Comparison of ENCODE assay signal across 20 cellular contexts in genomic region chr22:19807161-19807913, GRCh38. TPM values are rescaled to one million over a fixed set of nuclear protein-coding genes. Genes with fewer than 3 reads are reported as not detected.
DNase-seq lines count a peak whose midpoint lies in the region; ATAC-seq and TF ChIP-seq lines count a peak whose summit lies in the region.
"Had no signal": no experiment of that assay in that cellular context is flagged by ENCODE, and none has a peak within 500 bp of the region (broad histone marks: within the 10 kb centered on the region; RNA-seq: fewer than 3 reads in every experiment).

No MANE protein-coding gene starts in this region.

- dilution Hi-C loops in IMR-90 (cut with HindIII; ENCODE audit: low sequenced_read_pairs, unreplicated experiment) = no loop called here

- H3K4me3 ChIP-seq in IMR-90 (ENCODE audit: insufficient read depth, low read depth, low read length) (no peak overlapping the region), esophagus (ENCODE audit: low read depth in 1 of 2, low read length in 2 of 2) (no peak overlapping the region), mesendoderm (ENCODE audit: low read length) (no peak overlapping the region)
- H3K4me3 ChIP-seq: skin epidermis, transverse colon had no signal

- in situ Hi-C loops in IMR-90 (cut with MboI; ENCODE audit: low sequenced_read_pairs) = no loop called here

- TF ChIP-seq CTCF in C4-2B (conservative IDR thresholded peaks at IDR 0.05) = no peak
- no peak for TF ChIP-seq CTCF in IMR-90 (conservative IDR thresholded peaks at IDR 0.05; ENCODE audit: low read depth, low read length)
- no peak for TF ChIP-seq CTCF in progenitor cell of endocrine pancreas (IDR thresholded peaks at IDR 0.05; ENCODE audit: unreplicated experiment)

- TF ChIP-seq RAD21 in IMR-90 (IDR thresholded peaks at IDR 0.05; ENCODE audit: low read length) = no peak

- no peak overlapping the region for H3K4me3 Mint-ChIP-seq in progenitor cell of endocrine pancreas (ENCODE audit: low read depth)
- H3K4me3 Mint-ChIP-seq: dendritic cell treated with granulocyte-macrophage colony-stimulating factor and Interleukin-4, amounts not matched to agents 40 ng/mL and 50 ng/mL, for 4 days; natural killer cell treated with Interleukin-12 subunit alpha and Interleukin-12 subunit beta and Interleukin-15 and Interleukin-18, amount 100 ng/mL, for 72 hours; T-helper 1 cell treated with Interleukin-12 subunit alpha and Interleukin-12 subunit beta and Interleukin-4 antibody, amounts not matched to agents 30 μg/mL and 1 μg/mL, for 36 hours had no signal

- peak overlapping the region; percentile 79 for H3K27ac ChIP-seq in C4-2B
- H3K27ac ChIP-seq in IMR-90 (ENCODE audit: insufficient read depth, low read length) = no peak overlapping the region
- H3K27ac ChIP-seq in esophagus (ENCODE audit: low read depth in 2 of 2, low read length in 1 of 2) = peak overlapping the region; percentile 26 to 56
- no peak overlapping the region for H3K27ac ChIP-seq in mesendoderm (ENCODE audit: low read depth, low read length)
- H3K27ac ChIP-seq: transverse colon had no signal

- ATAC-seq in IMR-90 (ENCODE audit: low read depth) (no peak), GM21515 (IDR thresholded peaks at IDR 0.05; ENCODE audit: unreplicated experiment) (no peak)

- CTCF ChIA-PET in IMR-90 (lab: Yijun Ruan, JAX) = no interaction called here

- H4K91ac ChIP-seq in IMR-90 (ENCODE audit: insufficient read depth, low read depth, low read length) = no peak overlapping the region

- intact Hi-C loops in IMR-90 (cut with micrococcal nuclease) = no loop called here

- H3K27me3 Mint-ChIP-seq in progenitor cell of endocrine pancreas = no peaks in the 10 kb centered on the region
- H3K27me3 Mint-ChIP-seq: dendritic cell treated with granulocyte-macrophage colony-stimulating factor and Interleukin-4, amounts not matched to agents 40 ng/mL and 50 ng/mL, for 4 days; natural killer cell treated with Interleukin-12 subunit alpha and Interleukin-12 subunit beta and Interleukin-15 and Interleukin-18, amount 100 ng/mL, for 72 hours had no signal

- TF ChIP-seq POLR2A in IMR-90 (IDR thresholded peaks at IDR 0.05; ENCODE audit: low read depth, low read length) = no peak

- H2BK5ac ChIP-seq in IMR-90 (ENCODE audit: low read depth, low read length, poor library complexity, severe bottlenecking) (no peak overlapping the region), mesendoderm (ENCODE audit: low read length) (no peak overlapping the region)

- no peaks in the 10 kb centered on the region for H3K9me3 Mint-ChIP-seq in progenitor cell of endocrine pancreas (ENCODE audit: low read depth)
- H3K9me3 Mint-ChIP-seq: dendritic cell treated with granulocyte-macrophage colony-stimulating factor and Interleukin-4, amounts not matched to agents 40 ng/mL and 50 ng/mL, for 4 days; natural killer cell treated with Interleukin-12 subunit alpha and Interleukin-12 subunit beta and Interleukin-15 and Interleukin-18, amount 100 ng/mL, for 72 hours; T-helper 1 cell treated with Interleukin-12 subunit alpha and Interleukin-12 subunit beta and Interleukin-4 antibody, amounts not matched to agents 30 μg/mL and 1 μg/mL, for 36 hours had no signal

- POLR2A ChIA-PET in IMR-90 (lab: Charles Lee; ENCODE audit: unreplicated experiment) = no interaction called here

- no peak overlapping the region for H3K4me2 ChIP-seq in IMR-90 (ENCODE audit: low read depth, low read length)
- H3K4me2 ChIP-seq in mesendoderm (ENCODE audit: low read length) = no peak overlapping the region

- BruUV-seq in IMR-90 (replicated peaks; lab: Mats Ljungman, UMichigan) = no TSS peak

- H3K27ac Mint-ChIP-seq in progenitor cell of endocrine pancreas = peak overlapping the region; percentile 90
- H3K27ac Mint-ChIP-seq: dendritic cell treated with granulocyte-macrophage colony-stimulating factor and Interleukin-4, amounts not matched to agents 40 ng/mL and 50 ng/mL, for 4 days; natural killer cell treated with Interleukin-12 subunit alpha and Interleukin-12 subunit beta and Interleukin-15 and Interleukin-18, amount 100 ng/mL, for 72 hours; T-helper 1 cell treated with Interleukin-12 subunit alpha and Interleukin-12 subunit beta and Interleukin-4 antibody, amounts not matched to agents 30 μg/mL and 1 μg/mL, for 36 hours had no signal

- H4K20me1 ChIP-seq in IMR-90 (ENCODE audit: insufficient read depth, low read length) = 0 out of 2 replicates have a peak, but pooled peaks cover 5% of the 10 kb centered on the region

- no peak overlapping the region for H3K23ac ChIP-seq in IMR-90 (ENCODE audit: low read depth, low read length)
- no peak overlapping the region for H3K23ac ChIP-seq in mesendoderm (ENCODE audit: low read length)

- H2BK20ac ChIP-seq in IMR-90 (ENCODE audit: low read depth, low read length) = no peak overlapping the region

- no peak overlapping the region for H2AK9ac ChIP-seq in IMR-90 (replicated peaks; ENCODE audit: low read depth, low read length, poor library complexity)

- H2BK120ac ChIP-seq in IMR-90 (ENCODE audit: low read depth, low read length) (no peak overlapping the region), mesendoderm (ENCODE audit: low read depth, low read length) (no peak overlapping the region)

- H3K9me3 ChIP-seq in IMR-90 (ENCODE audit: control insufficient read depth, insufficient read depth, low read length) = no peaks in the 10 kb centered on the region
- no peaks in the 10 kb centered on the region for H3K9me3 ChIP-seq in esophagus (ENCODE audit: control insufficient read depth in 2 of 2, insufficient read depth in 1 of 2, low read depth in 1 of 2, low read length in 1 of 2)
- H3K9me3 ChIP-seq: transverse colon had no signal

- no peak overlapping the region for H4K8ac ChIP-seq in IMR-90 (ENCODE audit: low read depth in 2 of 2, low read length in 2 of 2)
- no peak overlapping the region for H4K8ac ChIP-seq in mesendoderm (ENCODE audit: low read depth, low read length)

- no peak overlapping the region for H3K18ac ChIP-seq in IMR-90 (ENCODE audit: low read depth, low read length)
- no peak overlapping the region for H3K18ac ChIP-seq in mesendoderm (ENCODE audit: low read length)

- no peak overlapping the region for H2AK5ac ChIP-seq in IMR-90 (ENCODE audit: low read depth, low read length)
- H2AK5ac ChIP-seq in mesendoderm (ENCODE audit: low read length) = no peak overlapping the region

- H4K5ac ChIP-seq in IMR-90 (ENCODE audit: low read depth, low read length) (no peak overlapping the region), mesendoderm (ENCODE audit: low read length) (no peak overlapping the region)

- H3K9me1 ChIP-seq in IMR-90 (ENCODE audit: insufficient read depth, low read length) = peaks cover 4% of the 10 kb centered on the region; the same call in 1 of the 2 replicates

- no peaks in the 10 kb centered on the region for H3K79me2 ChIP-seq in mesendoderm (ENCODE audit: control insufficient read depth, insufficient read depth, low read length)

- H2BK15ac ChIP-seq in IMR-90 (ENCODE audit: low read depth, low read length) = no peak overlapping the region
- H2BK15ac ChIP-seq in mesendoderm (replicated peaks; ENCODE audit: low read depth) = no peak overlapping the region

- H3K36me3 Mint-ChIP-seq in progenitor cell of endocrine pancreas (ENCODE audit: insufficient read depth) = no peaks in the 10 kb centered on the region
- H3K36me3 Mint-ChIP-seq: natural killer cell treated with Interleukin-12 subunit alpha and Interleukin-12 subunit beta and Interleukin-15 and Interleukin-18, amount 100 ng/mL, for 72 hours had no signal

- H3K4ac ChIP-seq in IMR-90 (ENCODE audit: low read depth, low read length) = no peak overlapping the region
- H3K4ac ChIP-seq in mesendoderm (ENCODE audit: low read depth, low read length) = no peak overlapping the region

- H3K79me1 ChIP-seq in IMR-90 (ENCODE audit: low read depth in 1 of 2, low read length in 2 of 2) (no peaks in the 10 kb centered on the region), mesendoderm (ENCODE audit: low read length) (no peaks in the 10 kb centered on the region)

- H3K56ac ChIP-seq in IMR-90 (ENCODE audit: extremely low read depth, insufficient read depth, low read length) (no peak overlapping the region), mesendoderm (ENCODE audit: low read length) (no peak overlapping the region)

- 95% methylated on average over 12 of the region's 15 CpGs; no CpG with 5 or more reads in 1 of the 2 experiments for WGBS in IMR-90 (ENCODE audit: extremely low coverage in 2 of 2, insufficient read length in 1 of 2), 2 experiments
- WGBS in esophagus, 2 donors = 78 to 85% methylated on average over 15 of the region's 15 CpGs
- WGBS in mesendoderm (ENCODE audit: extremely low coverage, insufficient coverage, low lambda C conversion rate) = no CpG with 5 or more reads among the region's 15 CpGs

- H3K27me3 ChIP-seq in IMR-90 (ENCODE audit: control insufficient read depth, insufficient read depth, low read length) (no peaks in the 10 kb centered on the region), esophagus (ENCODE audit: control insufficient read depth in 1 of 2, insufficient read depth in 2 of 2, low read length in 2 of 2) (no peaks in the 10 kb centered on the region), mesendoderm (ENCODE audit: insufficient read depth, low read length, poor library complexity) (no peaks in the 10 kb centered on the region)
- H3K27me3 ChIP-seq: transverse colon had no signal

- H3K4me1 ChIP-seq in IMR-90 (ENCODE audit: control insufficient read depth, insufficient read depth, low read length) (peaks cover 14% of the 10 kb centered on the region), esophagus (ENCODE audit: control insufficient read depth in 2 of 2, insufficient read depth in 2 of 2, low read length in 1 of 2) (peaks cover 5 to 30% of the 10 kb centered on the region in 2 donors), mesendoderm (ENCODE audit: control insufficient read depth, low read depth, low read length) (no peaks in the 10 kb centered on the region)

- DNase-seq in IMR-90 (no peak), progenitor cell of endocrine pancreas (ENCODE audit: low spot score, unreplicated experiment) (no peak), mesendoderm (no peak), NCI-H345 treated with DMSO at 0.1 percent for 48 hours (lab: John Stamatoyannopoulos, UW; ENCODE audit: unreplicated experiment) (no peak)
- DNase-seq: activated CD4-positive, alpha-beta T cell treated with anti-CD3 and anti-CD28 coated beads, Interleukin-2, amount 50 U/mL, for 1 hour; foreskin fibroblast; GOT3; hypothalamus; NCI-H526 treated with DMSO at 0.1 percent for 48 hours; SHP77 treated with DMSO at 0.1 percent for 48 hours; stimulated activated naive CD4-positive, alpha-beta T cell treated with Interleukin-2 at 50 U/mL for 16 hours had no signal

- no peaks in the 10 kb centered on the region for H3K36me3 ChIP-seq in IMR-90 (ENCODE audit: control insufficient read depth, insufficient read depth, low read length)
- H3K36me3 ChIP-seq in esophagus (ENCODE audit: control insufficient read depth in 2 of 2, insufficient read depth in 2 of 2, low read length in 1 of 2) = peaks cover 0 to 6% of the 10 kb centered on the region in 2 donors
- no peaks in the 10 kb centered on the region for H3K36me3 ChIP-seq in mesendoderm (ENCODE audit: control insufficient read depth, insufficient read depth, low read length)
- H3K36me3 ChIP-seq: transverse colon had no signal

- no peaks in the 10 kb centered on the region for H3K4me1 Mint-ChIP-seq in progenitor cell of endocrine pancreas (ENCODE audit: low read depth)

- no peak overlapping the region for H3K14ac ChIP-seq in IMR-90 (replicated peaks; ENCODE audit: low read depth, low read length)

- H3K9ac ChIP-seq in IMR-90 (ENCODE audit: low read depth, low read length) = no peak overlapping the region
- no peak overlapping the region for H3K9ac ChIP-seq in mesendoderm (ENCODE audit: low read length)

- H2AFZ ChIP-seq in IMR-90 (replicated peaks; ENCODE audit: low read length, poor library complexity) = peak overlapping the region; percentile 63

RNA-seq across cellular contexts. Expression of gene TBX1, which starts 46.8 kb away (rescaled TPM):
- total RNA-seq in IMR-90 (2012; rRNA removed) (not detected in 2 replicates), progenitor cell of endocrine pancreas (4.2 and 5.9 TPM in 2 replicates)
- polyA plus RNA-seq in IMR-90 (2012; rRNA removed) (0.03 and 0.13 TPM in 2 replicates), esophagus (1 to 10 TPM; 1.2 to 1.3 TPM)
- 0.03 TPM in 1 of 2 replicates, not detected in the other for polyA plus RNA-seq in IMR-90 (2012; cell fraction: cytosol; rRNA removed)
- 0.08 and 0.36 TPM in 2 replicates for polyA plus RNA-seq in IMR-90 (2012; cell fraction: nucleus; rRNA removed; ENCODE audit: low replicate concordance)
- polyA plus RNA-seq in mesendoderm (2013, experiment 1 of 2) = 0.03 TPM
- 0.10 TPM for polyA plus RNA-seq in mesendoderm (2013, experiment 2 of 2)
- total RNA-seq: kidney epithelial cell had no signal

RNA-seq across cellular contexts. Expression of gene GNB1L, which starts 47.3 kb away (rescaled TPM):
- total RNA-seq in IMR-90 (2012; rRNA removed) (1.7 and 2.5 TPM in 2 replicates), progenitor cell of endocrine pancreas (9.0 and 9.9 TPM in 2 replicates)
- polyA plus RNA-seq in IMR-90 (2012; rRNA removed) (4.4 and 5.5 TPM in 2 replicates), esophagus (1 to 10 TPM; 4.7 to 6.6 TPM)
- polyA plus RNA-seq in IMR-90 (2012; cell fraction: cytosol; rRNA removed) = 5.3 and 8.3 TPM in 2 replicates
- 3.5 and 12.3 TPM in 2 replicates for polyA plus RNA-seq in IMR-90 (2012; cell fraction: nucleus; rRNA removed; ENCODE audit: low replicate concordance)
- polyA plus RNA-seq in mesendoderm (2013, experiment 1 of 2) = 4.7 TPM
- polyA plus RNA-seq in mesendoderm (2013, experiment 2 of 2) = 4.2 TPM

RNA-seq across cellular contexts. Expression of gene RTL10, which starts 47.3 kb away (rescaled TPM):
- total RNA-seq in IMR-90 (2012; rRNA removed) = 8.6 TPM in 2 replicates
- polyA plus RNA-seq in IMR-90 (2012; rRNA removed) = 12.1 and 14.0 TPM in 2 replicates
- 8.4 and 9.2 TPM in 2 replicates for polyA plus RNA-seq in IMR-90 (2012; cell fraction: cytosol; rRNA removed)
- polyA plus RNA-seq in IMR-90 (2012; cell fraction: nucleus; rRNA removed; ENCODE audit: low replicate concordance) = 24.4 and 41.2 TPM in 2 replicates
- 10 to 100 TPM in 1 of 2 donors, 1 to 10 TPM in 1; 8.1 to 13.8 TPM for polyA plus RNA-seq in esophagus
- total RNA-seq in progenitor cell of endocrine pancreas = 27.2 and 27.4 TPM in 2 replicates
- polyA plus RNA-seq in mesendoderm (2013, experiment 1 of 2) = 7.4 TPM
- 7.6 TPM for polyA plus RNA-seq in mesendoderm (2013, experiment 2 of 2)

Comparison
In these comparisons a context has a peak if more than half of its experiments do, and no peak if none do; other contexts are left out.
1. H3K27ac ChIP-seq: peak in C4-2B (single experiment) and esophagus (2 of 2); none in IMR-90 (single experiment) and mesendoderm (single experiment).